Comparison of ENCODE assay signal across 10 cellular contexts in genomic region chr11:96472085-96472484, GRCh38.
DNase-seq lines count a peak whose midpoint lies in the region; ATAC-seq and TF ChIP-seq lines count a peak whose summit lies in the region.
"Had no signal": no experiment of that assay in that cellular context is flagged by ENCODE, and none has a peak within 500 bp of the region (broad histone marks: within the 10 kb centered on the region; RNA-seq: fewer than 3 reads in every experiment).

No MANE protein-coding gene starts in this region.

- ATAC-seq in GM18861 (IDR thresholded peaks at IDR 0.05; ENCODE audit: unreplicated experiment) (peak; percentile 62), GM21529 (IDR thresholded peaks at IDR 0.05; ENCODE audit: unreplicated experiment) (peak; percentile 79), HG03354 (IDR thresholded peaks at IDR 0.05; ENCODE audit: poor library complexity, severe bottlenecking, unreplicated experiment) (peak; percentile 82)

- no peak overlapping the region for H3K27ac ChIP-seq in ascending aorta
- H3K27ac ChIP-seq: SK-N-MC had no signal

- no peak overlapping the region for H3K4me3 ChIP-seq in fibroblast of villous mesenchyme (ENCODE audit: low read depth, low read length)
- H3K4me3 ChIP-seq in ascending aorta: no peak overlapping the region
- H3K4me3 ChIP-seq: SK-N-MC had no signal

- no peaks in the 10 kb centered on the region for H3K27me3 ChIP-seq in ascending aorta

- H3K9me3 ChIP-seq in ascending aorta: peaks cover 0 to 8% of the 10 kb centered on the region in 2 donors

- intact Hi-C loops in ascending aorta (cut with DNase I): no loop called here

- TF ChIP-seq CTCF in fibroblast of villous mesenchyme (IDR thresholded peaks at IDR 0.05; ENCODE audit: insufficient read depth, low read depth, low read length): peak; percentile 10
- no peak for TF ChIP-seq CTCF in ascending aorta (IDR thresholded peaks at IDR 0.05)

- H3K4me1 ChIP-seq in ascending aorta: no peaks in the 10 kb centered on the region

- H3K36me3 ChIP-seq in ascending aorta: no peaks in the 10 kb centered on the region

- DNase-seq in fibroblast of villous mesenchyme (ENCODE audit: low read depth) (no peak), AG08396 (ENCODE audit: low spot score) (no peak), ascending aorta (ENCODE audit: low spot score in 2 of 2) (no peak), foreskin melanocyte (no peak)
- DNase-seq: DMS79 treated with DMSO at 0.1 percent for 48 hours, NCI-H510A had no signal
